In genomic region chr2:144603334-144603733, GRCh38 we compare ENCODE assay signal across 22 cellular contexts.
"Had no signal": no experiment of that assay in that cellular context is flagged by ENCODE, and none has a peak within 500 bp of the region (broad histone marks: within the 10 kb centered on the region; RNA-seq: fewer than 3 reads in every experiment).

No MANE protein-coding gene starts in this region.

- H3K27ac Mint-ChIP-seq: endodermal cell had no signal

- H3K27me3 ChIP-seq: foreskin keratinocyte, hepatocyte, neutrophil, right lobe of liver, stomach, transverse colon had no signal

- H3K27ac ChIP-seq: foreskin keratinocyte, hepatocyte, neutrophil, psoas muscle, right lobe of liver, stomach, thoracic aorta, transverse colon had no signal

- ATAC-seq: foreskin keratinocyte, left cardiac atrium, left ventricle myocardium superior, psoas muscle, right lobe of liver had no signal

- H3K4me3 ChIP-seq: hepatocyte, lung, psoas muscle, right lobe of liver, stomach, thoracic aorta, transverse colon had no signal

- H3K4me3 Mint-ChIP-seq: endodermal cell had no signal

- DNase-seq: endodermal cell; erythroblast; foreskin keratinocyte; head of caudate nucleus; kidney; left cardiac atrium; left ventricle myocardium superior; mesenchymal stem cell; midbrain; psoas muscle; retina; right lobe of liver; stimulated activated CD4-positive, alpha-beta T cell treated with anti-CD3 and anti-CD28 coated beads, Interleukin-4, amount 100 ng/mL, for 1 hour; stimulated activated CD8-positive, alpha-beta memory T cell treated with anti-CD3 and anti-CD28 coated beads, Interleukin-4, amount 100 ng/mL, for 48 hours; stimulated activated naive CD4-positive, alpha-beta T cell; stomach; substantia nigra; transverse colon had no signal
